Comparison of ENCODE assay signal across 8 cellular contexts in genomic region chr12:26701604-26702215, GRCh38.
A peak's percentile ranks its signal among the peaks of the same experiment; 100 is the strongest.
DNase-seq lines count a peak whose midpoint lies in the region; ATAC-seq and TF ChIP-seq lines count a peak whose summit lies in the region.

No MANE protein-coding gene starts in this region.

- H3K4me3 ChIP-seq in fibroblast of the aortic adventitia (ENCODE audit: low read depth, low read length): no peak overlapping the region

- in situ Hi-C loops in SK-MEL-5 (cut with HindIII; ENCODE audit: low pct_unique_long_range_greater_than_20kb, low sequenced_read_pairs): no loop called here

- DNase-seq in DMS153 (lab: John Stamatoyannopoulos, UW): peak; percentile 41
- peak; percentile 72 for DNase-seq in KG1 (lab: John Stamatoyannopoulos, UW)
- DNase-seq in SK-MEL-5 (ENCODE audit: low read depth, low spot score): peak; percentile 69
- peak; percentile 76 for DNase-seq in fibroblast of the aortic adventitia (ENCODE audit: low read depth)
- DNase-seq in stimulated activated naive B cell treated with anti-CD40 and anti-IgM and Interleukin-4, amounts not matched to agents 10 μg/mL and 1 μg/mL and 100 μg/mL, for 72 hours: no peak
- no peak for DNase-seq in T-helper 9 cell
- no peak for DNase-seq in UCSD-AML1 (lab: John Stamatoyannopoulos, UW; ENCODE audit: unreplicated experiment)

- H3K4me1 Mint-ChIP-seq in stimulated activated naive B cell treated with anti-CD40 and anti-IgM and Interleukin-4, amounts not matched to agents 10 μg/mL and 1 μg/mL and 100 μg/mL, for 72 hours: no peaks in the 10 kb centered on the region

- peak; percentile 59 for TF ChIP-seq CTCF in fibroblast of the aortic adventitia (IDR thresholded peaks at IDR 0.05; ENCODE audit: insufficient read depth, low read length)

- H3K27me3 Mint-ChIP-seq in stimulated activated naive B cell treated with anti-CD40 and anti-IgM and Interleukin-4, amounts not matched to agents 10 μg/mL and 1 μg/mL and 100 μg/mL, for 72 hours: no peaks in the 10 kb centered on the region

- H3K9me3 Mint-ChIP-seq in stimulated activated naive B cell treated with anti-CD40 and anti-IgM and Interleukin-4, amounts not matched to agents 10 μg/mL and 1 μg/mL and 100 μg/mL, for 72 hours: peaks cover 1 to 8% of the 10 kb centered on the region in 2 donors

- H3K36me3 Mint-ChIP-seq in stimulated activated naive B cell treated with anti-CD40 and anti-IgM and Interleukin-4, amounts not matched to agents 10 μg/mL and 1 μg/mL and 100 μg/mL, for 72 hours: peaks cover 19 to 33% of the 10 kb centered on the region in 2 donors

- no peak overlapping the region for H3K4me3 Mint-ChIP-seq in stimulated activated naive B cell treated with anti-CD40 and anti-IgM and Interleukin-4, amounts not matched to agents 10 μg/mL and 1 μg/mL and 100 μg/mL, for 72 hours

- peak; percentile 34 to 50 for ATAC-seq in stimulated activated naive B cell treated with anti-CD40 and anti-IgM and Interleukin-4, amounts not matched to agents 10 μg/mL and 1 μg/mL and 100 μg/mL, for 72 hours (replicated peaks)
- no peak for ATAC-seq in HG03108 (IDR thresholded peaks at IDR 0.05; ENCODE audit: unreplicated experiment)

- no peak overlapping the region for H3K27ac Mint-ChIP-seq in stimulated activated naive B cell treated with anti-CD40 and anti-IgM and Interleukin-4, amounts not matched to agents 10 μg/mL and 1 μg/mL and 100 μg/mL, for 72 hours

Comparison
In these comparisons a context has a peak if more than half of its experiments do, and no peak if none do; other contexts are left out.
1. DNase-seq: peak in DMS153 (single experiment), KG1 (single experiment), SK-MEL-5 (single experiment) and fibroblast of the aortic adventitia (single experiment); none in stimulated activated naive B cell treated with anti-CD40 and anti-IgM and Interleukin-4, amounts not matched to agents 10 μg/mL and 1 μg/mL and 100 μg/mL, for 72 hours (single experiment), T-helper 9 cell (single experiment) and UCSD-AML1 (single experiment).